ENCODE assay signal across 8 cellular contexts in genomic region chr2:208025037-208025813, GRCh38. TPM values are rescaled to one million over a fixed set of nuclear protein-coding genes. Genes with fewer than 3 reads are reported as not detected.
DNase-seq lines count a peak whose midpoint lies in the region; ATAC-seq and TF ChIP-seq lines count a peak whose summit lies in the region.

PLEKHM3 (minus strand) TSS chr2:208025527; CDS start chr2:208001639, 23,888 bp downstream.

- H3K4me2 ChIP-seq in BLaER1 treated with 17β-estradiol and CSF1 and Interleukin-3, amounts not matched to agents 10 nM and 100 nM: peak within 1 kb of the TSS; percentile 72 to 92 (median 83)

- H3K27me3 Mint-ChIP-seq in activated CD8-positive, alpha-beta T cell treated with anti-CD3 and anti-CD28 coated beads, Interleukin-2, amount 10 ng/mL, durations not matched to agents 7 days and 5 days (ENCODE audit: low read depth): peaks cover 2% of the 10 kb centered on the region

- peak within 1 kb of the TSS; percentile 83 to 92 (median 88) for H3K9ac ChIP-seq in BLaER1 treated with 17β-estradiol and CSF1 and Interleukin-3, amounts not matched to agents 10 nM and 100 nM

- ATAC-seq in HG03378 (IDR thresholded peaks at IDR 0.05; ENCODE audit: unreplicated experiment): peak; percentile 89
- ATAC-seq in activated CD8-positive, alpha-beta T cell treated with anti-CD3 and anti-CD28 coated beads, Interleukin-2, amount 10 ng/mL, durations not matched to agents 7 days and 5 days: peak; percentile 94

- peak within 1 kb of the TSS; percentile 74 to 86 (median 77) for H3K4me3 ChIP-seq in BLaER1 treated with 17β-estradiol and CSF1 and Interleukin-3, amounts not matched to agents 10 nM and 100 nM

- peaks cover 6 to 24% (median 19%) of the 10 kb centered on the region in 10 experiments for H3K4me1 ChIP-seq in BLaER1 treated with 17β-estradiol and CSF1 and Interleukin-3, amounts not matched to agents 10 nM and 100 nM

- CTCF ChIA-PET in activated CD8-positive, alpha-beta T cell treated with anti-CD3 and anti-CD28 coated beads, Interleukin-2, amount 10 ng/mL, durations not matched to agents 7 days and 5 days (lab: Charles Lee): interaction anchor here (0.9 to 3.2 kb wide), 6 partner anchors 15 to 398 kb away, joined by 3 to 17 read pairs (median 4); partner anchors contain the start of gene CCNYL1

- DNase-seq in NCI-H748 (lab: John Stamatoyannopoulos, UW; ENCODE audit: unreplicated experiment) (peak; percentile 86), medulla oblongata (ENCODE audit: extremely low spot score) (peak; percentile 86)
- peak; percentile 80 for DNase-seq in activated CD8-positive, alpha-beta T cell treated with anti-CD3 and anti-CD28 coated beads, Interleukin-2, amount 10 ng/mL, durations not matched to agents 7 days and 5 days
- peak; percentile 32 for DNase-seq in effector CD8-positive, alpha-beta T cell (lab: John Stamatoyannopoulos, UW)
- DNase-seq in stimulated activated CD8-positive, alpha-beta memory T cell treated with anti-CD3 and anti-CD28 coated beads, Interleukin-12 subunit alpha, Interleukin-12 subunit beta, amount 100 ng/mL, for 1 hour (ENCODE audit: low read depth): peak; percentile 51

- TF ChIP-seq POLR2A in GM19099 (IDR thresholded peaks at IDR 0.05; ENCODE audit: extremely low read depth, insufficient read length, low read depth): peak; percentile 87

- no peaks in the 10 kb centered on the region for H3K9me3 Mint-ChIP-seq in activated CD8-positive, alpha-beta T cell treated with anti-CD3 and anti-CD28 coated beads, Interleukin-2, amount 10 ng/mL, durations not matched to agents 7 days and 5 days (ENCODE audit: insufficient read depth)

- POLR2A ChIA-PET in activated CD8-positive, alpha-beta T cell treated with anti-CD3 and anti-CD28 coated beads, Interleukin-2, amount 10 ng/mL, durations not matched to agents 7 days and 5 days (lab: Charles Lee): interaction anchor here (0.6 to 0.9 kb wide), 3 partner anchors 399 to 495 kb away, joined by 3 to 4 read pairs (median 3); partner anchors contain the start of genes CREB1 and METTL21A

- no peaks in the 10 kb centered on the region for H3K36me3 ChIP-seq in BLaER1 treated with 17β-estradiol and CSF1 and Interleukin-3, amounts not matched to agents 10 nM and 100 nM

- peaks cover 16% of the 10 kb centered on the region for H3K4me1 Mint-ChIP-seq in activated CD8-positive, alpha-beta T cell treated with anti-CD3 and anti-CD28 coated beads, Interleukin-2, amount 10 ng/mL, durations not matched to agents 7 days and 5 days (ENCODE audit: low read depth)

- H3K36me3 Mint-ChIP-seq in activated CD8-positive, alpha-beta T cell treated with anti-CD3 and anti-CD28 coated beads, Interleukin-2, amount 10 ng/mL, durations not matched to agents 7 days and 5 days (ENCODE audit: low read depth): no peaks in the 10 kb centered on the region

- no peaks in the 10 kb centered on the region for H3K9me3 ChIP-seq in BLaER1 treated with 17β-estradiol and CSF1 and Interleukin-3, amounts not matched to agents 10 nM and 100 nM (replicated peaks in 1 of 11)

- peak within 1 kb of the TSS; percentile 89 for H3K27ac Mint-ChIP-seq in activated CD8-positive, alpha-beta T cell treated with anti-CD3 and anti-CD28 coated beads, Interleukin-2, amount 10 ng/mL, durations not matched to agents 7 days and 5 days

- peak within 1 kb of the TSS; percentile 77 to 91 (median 84) for H3K27ac ChIP-seq in BLaER1 treated with 17β-estradiol and CSF1 and Interleukin-3, amounts not matched to agents 10 nM and 100 nM

- H3K27me3 ChIP-seq in BLaER1 treated with 17β-estradiol and CSF1 and Interleukin-3, amounts not matched to agents 10 nM and 100 nM: no peaks in the 10 kb centered on the region

- no peaks in the 10 kb centered on the region for H4K20me1 ChIP-seq in BLaER1 treated with 17β-estradiol and CSF1 and Interleukin-3, amounts not matched to agents 10 nM and 100 nM

- peak within 1 kb of the TSS; percentile 85 for H3K4me3 Mint-ChIP-seq in activated CD8-positive, alpha-beta T cell treated with anti-CD3 and anti-CD28 coated beads, Interleukin-2, amount 10 ng/mL, durations not matched to agents 7 days and 5 days

RNA-seq across cellular contexts. Expression of gene PLEKHM3, which starts in this region (rescaled TPM):
- total RNA-seq in activated CD8-positive, alpha-beta T cell treated with anti-CD3 and anti-CD28 coated beads, Interleukin-2, amount 10 ng/mL, durations not matched to agents 7 days and 5 days: 1 to 10 TPM; 6.1 to 6.2 TPM

Comparison
In these comparisons a context has a peak if more than half of its experiments do, and no peak if none do; other contexts are left out.
1. Peak in every context shown above with its lines: DNase-seq, ATAC-seq, H3K4me3 ChIP-seq and H3K27ac ChIP-seq.
2. DNase-seq: peak in every context shown above with its lines; median percentile 86 in NCI-H748; 86 in medulla oblongata; 80 in activated CD8-positive, alpha-beta T cell treated with anti-CD3 and anti-CD28 coated beads, Interleukin-2, amount 10 ng/mL, durations not matched to agents 7 days and 5 days; 51 in stimulated activated CD8-positive, alpha-beta memory T cell treated with anti-CD3 and anti-CD28 coated beads, Interleukin-12 subunit alpha, Interleukin-12 subunit beta, amount 100 ng/mL, for 1 hour; 32 in effector CD8-positive, alpha-beta T cell.